ENCODE assay signal across 1 cellular context in genomic region chr22:19959587-19960490, GRCh38.
A peak's percentile ranks its signal among the peaks of the same experiment; 100 is the strongest.
TF ChIP-seq lines count a peak whose summit lies in the region.

No MANE protein-coding gene starts in this region.

TF ChIP-seq in K562, 482 proteins besides CTCF, POLR2A, EP300 and RAD21 (continued from another document and continues in another):
- TF ChIP-seq HIVEP1 (CRISPR knock-in tag; IDR thresholded peaks at IDR 0.05) (0 out of 2 replicates have a peak, but pooled peaks have one; percentile 30), ARID1B (IDR thresholded peaks at IDR 0.05) (peak; percentile 19; the same call in 1 of the 2 replicates), TOE1 (IDR thresholded peaks at IDR 0.05; ENCODE audit: borderline replicate concordance) (no peak), TOE1 (CRISPR knock-in tag; IDR thresholded peaks at IDR 0.05; ENCODE audit: borderline replicate concordance, low read depth) (no peak), NFATC3 (IDR thresholded peaks at IDR 0.05) (no peak), NRF1 (conservative IDR thresholded peaks at IDR 0.05 in 1 of 2, IDR thresholded peaks at IDR 0.05 in 1 of 2) (no peak), TEAD1 (CRISPR knock-in tag; IDR thresholded peaks at IDR 0.05) (0 out of 4 replicates have a peak, but pooled peaks of 1 of the 2 experiments have one; percentile 14), JUNB (CRISPR knock-in tag; conservative IDR thresholded peaks at IDR 0.05) (no peak), XRCC3 (IDR thresholded peaks at IDR 0.05) (no peak), BCLAF1 (IDR thresholded peaks at IDR 0.05; ENCODE audit: borderline replicate concordance in 1 of 2, control insufficient read depth in 1 of 2, low read depth in 2 of 2, low read length in 1 of 2) (no peak), ZMIZ1 (IDR thresholded peaks at IDR 0.05; ENCODE audit: low read depth in 2 of 2, low read length in 2 of 2) (no peak; a peak in 1 of 4 replicates), KAT2B (IDR thresholded peaks at IDR 0.05; ENCODE audit: low read depth, low read length) (peak; percentile 38), FOXO4 (CRISPR knock-in tag; IDR thresholded peaks at IDR 0.05) (no peak), GTF2F1 (IDR thresholded peaks at IDR 0.05; ENCODE audit: low read depth, low read length) (no peak), NONO (IDR thresholded peaks at IDR 0.05; ENCODE audit: low read depth in 2 of 2, low read length in 1 of 2) (0 out of 4 replicates have a peak, but pooled peaks of 1 of the 2 experiments have one; percentile 27), TGIF2 (CRISPR knock-in tag; IDR thresholded peaks at IDR 0.05) (no peak), SRSF7 (optimal IDR thresholded peaks at IDR 0.05; ENCODE audit: low read depth, low read length) (no peak), ZNF408 (CRISPR knock-in tag; IDR thresholded peaks at IDR 0.05; ENCODE audit: low read depth) (no peak), POLR2G (IDR thresholded peaks at IDR 0.05; ENCODE audit: low read depth, low read length) (peak; percentile 85), SMARCA4 (IDR thresholded peaks at IDR 0.05) (no peak), ETV1 (tag; conservative IDR thresholded peaks at IDR 0.05; ENCODE audit: low read depth) (no peak), MAX (CRISPR knock-in tag; IDR thresholded peaks at IDR 0.05) (no peak), CBFA2T3 (IDR thresholded peaks at IDR 0.05) (0 out of 2 replicates have a peak, but pooled peaks have one; percentile 2), ZNF407 (IDR thresholded peaks at IDR 0.05; ENCODE audit: low read depth) (no peak), KLF13 (tag; IDR thresholded peaks at IDR 0.05; ENCODE audit: borderline replicate concordance, low read depth) (0 out of 2 replicates have a peak, but pooled peaks have one; percentile 55), NFIC (IDR thresholded peaks at IDR 0.05) (0 out of 2 replicates have a peak, but pooled peaks have one; percentile 18), SRSF1 (IDR thresholded peaks at IDR 0.05; ENCODE audit: low read depth, low read length) (0 out of 2 replicates have a peak, but pooled peaks have one; percentile 53), THAP12 (CRISPR knock-in tag; IDR thresholded peaks at IDR 0.05) (peak; percentile 79), HMBOX1 (IDR thresholded peaks at IDR 0.05) (no peak), MEIS2 (IDR thresholded peaks at IDR 0.05; ENCODE audit: partially characterized antibody) (peak; percentile 24), MIER1 (IDR thresholded peaks at IDR 0.05; ENCODE audit: low read depth) (0 out of 2 replicates have a peak, but pooled peaks have one; percentile 46), CHD2 (IDR thresholded peaks at IDR 0.05; ENCODE audit: low read depth, low read length) (peak; percentile 20; the same call in 1 of the 2 replicates), STAT5B (CRISPR knock-in tag; IDR thresholded peaks at IDR 0.05) (no peak), PTBP1 (IDR thresholded peaks at IDR 0.05; ENCODE audit: low read depth, low read length) (peak; percentile 28; the same call in 1 of the 2 replicates), TCF7 (IDR thresholded peaks at IDR 0.05; ENCODE audit: borderline replicate concordance) (0 out of 2 replicates have a peak, but pooled peaks have one; percentile 50), MAFF (IDR thresholded peaks at IDR 0.05; ENCODE audit: low read length) (no peak), ELF4 (CRISPR knock-in tag; IDR thresholded peaks at IDR 0.05) (no peak), ZNF174 (CRISPR knock-in tag; IDR thresholded peaks at IDR 0.05) (no peak), RBM14 (IDR thresholded peaks at IDR 0.05; ENCODE audit: borderline replicate concordance, insufficient read depth, low read depth, low read length) (0 out of 2 replicates have a peak, but pooled peaks have one; percentile 77), ZNF778 (CRISPR knock-in tag; IDR thresholded peaks at IDR 0.05) (no peak), POLR2B (IDR thresholded peaks at IDR 0.05; ENCODE audit: low read depth, partially characterized antibody) (peak; percentile 10), ESRRB (CRISPR knock-in tag; IDR thresholded peaks at IDR 0.05; ENCODE audit: borderline replicate concordance) (0 out of 2 replicates have a peak, but pooled peaks have one; percentile 45), TBP (optimal IDR thresholded peaks at IDR 0.05; ENCODE audit: low read depth, low read length) (no peak), NCOA2 (IDR thresholded peaks at IDR 0.05; ENCODE audit: partially characterized antibody in 2 of 2) (no peak), ZNF57 (CRISPR knock-in tag; IDR thresholded peaks at IDR 0.05) (no peak)
